Comparison of ENCODE assay signal across 8 cellular contexts in the genomic region with DNA sequence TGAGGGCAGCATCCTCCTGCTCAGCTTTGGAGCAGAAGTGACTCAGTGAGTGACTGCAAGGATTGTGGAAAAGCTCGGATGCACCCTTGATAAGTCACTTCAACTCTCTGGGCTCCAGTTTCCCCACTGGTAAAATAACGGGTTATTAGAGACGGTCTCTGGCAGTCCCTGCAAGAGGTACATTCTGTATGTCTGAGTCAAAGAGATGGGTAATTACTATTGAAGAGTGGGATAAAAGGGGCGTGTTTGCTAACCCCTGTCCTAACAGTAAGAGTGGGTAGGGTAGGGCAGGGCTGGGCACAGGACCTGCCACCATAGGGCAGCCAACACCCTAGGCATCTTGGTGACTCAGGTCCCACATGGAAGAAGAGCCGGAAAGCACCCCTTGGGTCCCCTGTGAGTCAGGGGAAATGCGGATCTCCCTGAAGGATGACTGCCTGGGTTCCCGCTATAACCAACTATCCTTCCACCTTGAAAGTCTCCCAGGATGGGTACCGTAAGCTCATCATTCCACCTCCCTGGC. TPM values are rescaled to one million over a fixed set of nuclear protein-coding genes. Genes with fewer than 3 reads are reported as not detected.
DNase-seq lines count a peak whose midpoint lies in the region; TF ChIP-seq lines count a peak whose summit lies in the region.

No MANE protein-coding gene starts in this region.

- peak overlapping the region; percentile 92 for H3K27ac ChIP-seq in temporal lobe (ENCODE audit: low read depth, low read length)

- H3K9me3 Mint-ChIP-seq in T-helper 1 cell treated with Interleukin-12 subunit alpha and Interleukin-12 subunit beta and Interleukin-4 antibody, amounts not matched to agents 30 μg/mL and 1 μg/mL, for 36 hours, result no peaks in the 10 kb centered on the region
- no peaks in the 10 kb centered on the region for H3K9me3 Mint-ChIP-seq in activated naive CD8-positive, alpha-beta T cell (ENCODE audit: low read depth)

- H3K36me3 Mint-ChIP-seq in T-helper 1 cell treated with Interleukin-12 subunit alpha and Interleukin-12 subunit beta and Interleukin-4 antibody, amounts not matched to agents 30 μg/mL and 1 μg/mL, for 36 hours (ENCODE audit: low read depth), result peaks cover 7% of the 10 kb centered on the region
- peaks cover 3% of the 10 kb centered on the region for H3K36me3 Mint-ChIP-seq in activated naive CD8-positive, alpha-beta T cell

- H3K4me3 Mint-ChIP-seq in T-helper 1 cell treated with Interleukin-12 subunit alpha and Interleukin-12 subunit beta and Interleukin-4 antibody, amounts not matched to agents 30 μg/mL and 1 μg/mL, for 36 hours, result peak overlapping the region; percentile 50
- peak overlapping the region; percentile 59 for H3K4me3 Mint-ChIP-seq in activated naive CD8-positive, alpha-beta T cell

- peak overlapping the region; percentile 99 for H3K27ac Mint-ChIP-seq in T-helper 1 cell treated with Interleukin-12 subunit alpha and Interleukin-12 subunit beta and Interleukin-4 antibody, amounts not matched to agents 30 μg/mL and 1 μg/mL, for 36 hours
- H3K27ac Mint-ChIP-seq in activated naive CD8-positive, alpha-beta T cell, result peak overlapping the region; percentile 92

- DNase-seq in T-helper 1 cell, result no peak
- peak; percentile 82 for DNase-seq in iris pigment epithelial cell (ENCODE audit: low read depth)
- no peak for DNase-seq in NCI-H524 treated with DMSO at 0.1 percent for 48 hours (lab: John Stamatoyannopoulos, UW)
- DNase-seq in NCI-H226, result no peak
- no peak for DNase-seq in erythroblast (lab: John Stamatoyannopoulos, UW)

- peaks cover 69% of the 10 kb centered on the region for H3K4me1 Mint-ChIP-seq in T-helper 1 cell treated with Interleukin-12 subunit alpha and Interleukin-12 subunit beta and Interleukin-4 antibody, amounts not matched to agents 30 μg/mL and 1 μg/mL, for 36 hours (ENCODE audit: low read depth)
- H3K4me1 Mint-ChIP-seq in activated naive CD8-positive, alpha-beta T cell (ENCODE audit: low read depth), result peaks cover 86% of the 10 kb centered on the region

- TF ChIP-seq POLR2A in erythroblast (IDR thresholded peaks at IDR 0.05; ENCODE audit: low read length), result no peak

- peaks cover 9% of the 10 kb centered on the region for H3K27me3 Mint-ChIP-seq in T-helper 1 cell treated with Interleukin-12 subunit alpha and Interleukin-12 subunit beta and Interleukin-4 antibody, amounts not matched to agents 30 μg/mL and 1 μg/mL, for 36 hours (ENCODE audit: low read depth)
- H3K27me3 Mint-ChIP-seq in activated naive CD8-positive, alpha-beta T cell, result no peaks in the 10 kb centered on the region

RNA-seq across cellular contexts. Expression of gene AHNAK, which starts 7.3 kb away (rescaled TPM):
- total RNA-seq in temporal lobe, result 32.9 TPM

RNA-seq across cellular contexts. Expression of gene EEF1G, which starts 19.8 kb away (rescaled TPM):
- total RNA-seq in temporal lobe, result 1,313 TPM

RNA-seq across cellular contexts. Expression of gene TUT1, which starts 37.4 kb away (rescaled TPM):
- 6.1 TPM for total RNA-seq in temporal lobe

RNA-seq across cellular contexts. Expression of gene MTA2, which starts 47.8 kb away (rescaled TPM):
- 83.6 TPM for total RNA-seq in temporal lobe

RNA-seq across cellular contexts. Expression of gene EML3, which starts 58.7 kb away (rescaled TPM):
- 4.2 TPM for total RNA-seq in temporal lobe
